In the genomic region with DNA sequence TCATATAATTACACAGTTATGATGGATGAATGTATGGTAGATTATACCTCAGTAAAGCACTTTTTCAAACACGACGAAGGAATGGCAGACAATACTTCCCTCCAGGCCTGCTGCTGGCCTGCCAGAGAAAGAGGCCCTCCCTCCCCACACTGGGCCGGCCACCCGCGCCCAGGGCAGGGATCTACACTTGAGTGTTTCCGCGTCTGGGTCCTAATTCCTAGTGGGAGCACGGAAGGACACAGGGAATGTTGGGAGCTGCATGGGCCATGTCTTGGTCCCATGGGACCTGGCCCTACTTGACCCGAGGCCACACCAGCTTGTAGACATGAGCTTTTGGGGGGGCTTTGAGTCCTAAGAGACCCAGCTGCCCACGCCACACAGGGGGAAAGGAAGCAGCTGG, we compare ENCODE assay signal across 26 cellular contexts.
"Had no signal": no experiment of that assay in that cellular context is flagged by ENCODE, and none has a peak within 500 bp of the region (broad histone marks: within the 10 kb centered on the region; RNA-seq: fewer than 3 reads in every experiment).

No MANE protein-coding gene starts in this region.

- H3K9ac ChIP-seq: parathyroid adenoma had no signal

- H3K4me1 ChIP-seq: parathyroid adenoma, psoas muscle, suprapubic skin, tibial artery had no signal

- ATAC-seq: activated CD4-positive, alpha-beta T cell treated with anti-CD3 and anti-CD28 coated beads for 36 hours; activated CD8-positive, alpha-beta memory T cell treated with anti-CD3 and anti-CD28 coated beads, Interleukin-2, amount 10 ng/mL, durations not matched to agents 7 days and 5 days; activated CD8-positive, alpha-beta T cell treated with anti-CD3 and anti-CD28 coated beads, Interleukin-2, amount 10 ng/mL, durations not matched to agents 7 days and 5 days; activated naive CD4-positive, alpha-beta T cell treated with anti-CD3 and anti-CD28 coated beads, Interleukin-2, amount 50 U/mL, for 72 hours; left colon; naive thymus-derived CD4-positive, alpha-beta T cell; psoas muscle; stimulated activated naive B cell treated with anti-CD40 and anti-IgM and Interleukin-4, amounts not matched to agents 10 μg/mL and 1 μg/mL and 100 μg/mL, for 72 hours had no signal

- H2AFZ ChIP-seq: parathyroid adenoma had no signal

- H3K27ac ChIP-seq: epithelial cell of prostate, parathyroid adenoma, psoas muscle, suprapubic skin, tibial artery had no signal

- H3K9me3 Mint-ChIP-seq: central memory CD8-positive, alpha-beta T cell had no signal

- H3K9me3 ChIP-seq: suprapubic skin had no signal

- H3K4me1 Mint-ChIP-seq: activated CD4-positive, alpha-beta T cell treated with anti-CD3 and anti-CD28 coated beads for 36 hours; activated CD8-positive, alpha-beta memory T cell treated with anti-CD3 and anti-CD28 coated beads, Interleukin-2, amount 10 ng/mL, durations not matched to agents 7 days and 5 days; central memory CD8-positive, alpha-beta T cell; stimulated activated naive B cell treated with anti-CD40 and anti-IgM and Interleukin-4, amounts not matched to agents 10 μg/mL and 1 μg/mL and 100 μg/mL, for 72 hours had no signal

- H3K4me3 ChIP-seq: esophagus squamous epithelium, psoas muscle, smooth muscle cell, suprapubic skin, tibial artery had no signal

- H3K27me3 ChIP-seq: esophagus squamous epithelium, suprapubic skin, tibial artery had no signal

- H3K4me2 ChIP-seq: smooth muscle cell had no signal

- DNase-seq: activated CD4-positive, alpha-beta T cell treated with anti-CD3 and anti-CD28 coated beads for 36 hours; activated CD4-positive, CD25-positive, alpha-beta regulatory T cell; activated CD8-positive, alpha-beta memory T cell treated with anti-CD3 and anti-CD28 coated beads, Interleukin-2, amount 10 ng/mL, durations not matched to agents 7 days and 5 days; activated CD8-positive, alpha-beta T cell treated with anti-CD3 and anti-CD28 coated beads, Interleukin-2, amount 10 ng/mL, durations not matched to agents 7 days and 5 days; activated naive CD4-positive, alpha-beta T cell; activated T-cell treated with anti-CD3 and anti-CD28 coated beads, Interleukin-2, amount 50 U/mL, for 48 hours; esophagus squamous epithelium; left colon; midbrain; naive thymus-derived CD4-positive, alpha-beta T cell; occipital lobe; psoas muscle; stimulated activated CD4-positive, alpha-beta T cell treated with anti-CD3 and anti-CD28 coated beads, Interleukin-1b, Interleukin-23, amount 100 ng/mL, for 48 hours; stimulated activated CD4-positive, alpha-beta T cell treated with anti-CD3 and anti-CD28 coated beads, Interleukin-4, amount 100 ng/mL, for 4 hours; stimulated activated CD8-positive, alpha-beta memory T cell treated with anti-CD3 and anti-CD28 coated beads, Interleukin-4, amount 100 ng/mL, for 48 hours; stimulated activated naive B cell treated with anti-CD40 and anti-IgM and Interleukin-4, amounts not matched to agents 10 μg/mL and 1 μg/mL and 100 μg/mL, for 72 hours; tibial artery had no signal

- H3K4me3 Mint-ChIP-seq: activated CD4-positive, alpha-beta T cell treated with anti-CD3 and anti-CD28 coated beads for 36 hours; activated CD8-positive, alpha-beta memory T cell treated with anti-CD3 and anti-CD28 coated beads, Interleukin-2, amount 10 ng/mL, durations not matched to agents 7 days and 5 days; activated CD8-positive, alpha-beta T cell treated with anti-CD3 and anti-CD28 coated beads, Interleukin-2, amount 10 ng/mL, durations not matched to agents 7 days and 5 days; central memory CD8-positive, alpha-beta T cell; dendritic cell treated with granulocyte-macrophage colony-stimulating factor and Interleukin-4, amounts not matched to agents 40 ng/mL and 50 ng/mL, for 4 days; naive thymus-derived CD4-positive, alpha-beta T cell; stimulated activated naive B cell treated with anti-CD40 and anti-IgM and Interleukin-4, amounts not matched to agents 10 μg/mL and 1 μg/mL and 100 μg/mL, for 72 hours; T-helper 2 cell treated with Interferon-gamma antibody and Interleukin-4, amounts not matched to agents 5 μg/mL and 100 μg/mL, for 36 hours had no signal

- H3K27me3 Mint-ChIP-seq: activated CD4-positive, alpha-beta T cell treated with anti-CD3 and anti-CD28 coated beads for 36 hours; activated CD8-positive, alpha-beta memory T cell treated with anti-CD3 and anti-CD28 coated beads, Interleukin-2, amount 10 ng/mL, durations not matched to agents 7 days and 5 days; central memory CD8-positive, alpha-beta T cell; dendritic cell treated with granulocyte-macrophage colony-stimulating factor and Interleukin-4, amounts not matched to agents 40 ng/mL and 50 ng/mL, for 4 days; naive thymus-derived CD4-positive, alpha-beta T cell; stimulated activated naive B cell treated with anti-CD40 and anti-IgM and Interleukin-4, amounts not matched to agents 10 μg/mL and 1 μg/mL and 100 μg/mL, for 72 hours had no signal

- H3K27ac Mint-ChIP-seq: activated CD4-positive, alpha-beta T cell treated with anti-CD3 and anti-CD28 coated beads for 36 hours; activated CD8-positive, alpha-beta memory T cell treated with anti-CD3 and anti-CD28 coated beads, Interleukin-2, amount 10 ng/mL, durations not matched to agents 7 days and 5 days; activated CD8-positive, alpha-beta T cell treated with anti-CD3 and anti-CD28 coated beads, Interleukin-2, amount 10 ng/mL, durations not matched to agents 7 days and 5 days; activated naive CD4-positive, alpha-beta T cell treated with anti-CD3 and anti-CD28 coated beads, Interleukin-2, amount 50 U/mL, for 72 hours; activated T-helper 2 cell treated with anti-CD3 and anti-CD28 coated beads, Interferon-gamma antibody, Interleukin-2, Interleukin-4, amounts not matched to agents 10 μg/mL and 5 μg/mL and 100 μg/mL, durations not matched to agents 14 hours and 24 hours and 36 hours; dendritic cell treated with granulocyte-macrophage colony-stimulating factor and Interleukin-4, amounts not matched to agents 40 ng/mL and 50 ng/mL, for 4 days; naive thymus-derived CD4-positive, alpha-beta T cell; stimulated activated naive B cell treated with anti-CD40 and anti-IgM and Interleukin-4, amounts not matched to agents 10 μg/mL and 1 μg/mL and 100 μg/mL, for 72 hours; T-helper 2 cell treated with Interferon-gamma antibody and Interleukin-4, amounts not matched to agents 5 μg/mL and 100 μg/mL, for 36 hours had no signal

- H3K79me2 ChIP-seq: parathyroid adenoma had no signal
